ENCODE assay signal across 8 cellular contexts in the genomic region with DNA sequence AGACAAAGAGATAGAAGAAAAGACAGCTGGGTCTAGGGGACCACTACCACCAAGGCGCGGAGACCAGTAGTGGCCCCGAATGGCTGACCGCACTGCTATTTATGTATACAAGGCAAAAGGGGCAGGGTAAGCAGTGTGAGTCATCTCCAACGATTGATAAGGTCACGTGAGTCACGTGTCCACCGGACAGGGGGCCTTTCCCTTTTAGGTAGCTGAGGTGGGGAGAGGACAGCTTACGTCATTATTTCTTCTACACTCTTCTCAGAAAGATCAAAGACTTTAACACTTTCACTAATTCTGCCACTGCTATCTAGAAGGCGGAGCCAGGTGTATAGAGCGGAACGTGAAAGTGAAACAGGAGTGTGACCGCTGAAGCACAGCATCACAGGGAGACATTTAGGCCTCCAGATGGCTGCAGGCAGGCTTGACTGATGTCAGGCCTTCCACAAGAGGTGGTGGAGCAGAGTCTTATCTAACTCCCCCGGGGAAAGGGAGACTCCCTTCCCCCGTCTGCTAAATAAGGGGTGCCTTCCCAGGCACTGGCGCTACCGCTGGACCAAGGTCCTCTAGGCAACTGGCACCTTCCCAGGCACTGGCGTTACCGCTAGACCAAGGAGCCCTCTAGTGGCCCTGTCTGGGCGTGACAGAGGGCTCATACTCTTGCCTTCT. TPM values are rescaled to one million over a fixed set of nuclear protein-coding genes. Genes with fewer than 3 reads are reported as not detected.
DNase-seq lines count a peak whose midpoint lies in the region; ATAC-seq, FAIRE-seq and TF ChIP-seq lines count a peak whose summit lies in the region.

No MANE protein-coding gene starts in this region.

- H2AFZ ChIP-seq in keratinocyte (ENCODE audit: control insufficient read depth, low read length), result no peak overlapping the region

- H3K79me2 ChIP-seq in keratinocyte (ENCODE audit: control insufficient read depth, insufficient read depth, low read length), result no peaks in the 10 kb centered on the region

- H3K9me3 ChIP-seq in RWPE2 (ENCODE audit: severe bottlenecking) (no peaks in the 10 kb centered on the region), keratinocyte (ENCODE audit: control insufficient read depth, low read depth, low read length) (no peaks in the 10 kb centered on the region)

- TF ChIP-seq CTCF in RWPE2 (IDR thresholded peaks at IDR 0.05; ENCODE audit: poor library complexity, severe bottlenecking), result peak; percentile 94
- peak; percentile 69 for TF ChIP-seq CTCF in astrocyte of the spinal cord (IDR thresholded peaks at IDR 0.05; ENCODE audit: low read depth, low read length)
- TF ChIP-seq CTCF in keratinocyte (optimal IDR thresholded peaks at IDR 0.05 in 1 of 3, IDR thresholded peaks at IDR 0.05 in 1 of 3, conservative IDR thresholded peaks at IDR 0.05 in 1 of 3; ENCODE audit: extremely low read depth in 1 of 3, insufficient read depth in 2 of 3, low read length in 3 of 3), result peak; percentile 23 to 74 (median 35)

- H3K4me2 ChIP-seq in keratinocyte (ENCODE audit: control insufficient read depth, extremely low read depth, insufficient read depth, low read depth, low read length), result no peak overlapping the region

- in situ Hi-C loops in astrocyte of the spinal cord (cut with HindIII; ENCODE audit: low sequenced_read_pairs), result no loop called here

- H3K36me3 ChIP-seq in RWPE2 (ENCODE audit: low read depth), result no peaks in the 10 kb centered on the region
- H3K36me3 ChIP-seq in keratinocyte (ENCODE audit: control insufficient read depth in 2 of 2, extremely low read depth in 1 of 2, insufficient read depth in 2 of 2, low read length in 2 of 2), result no peaks in the 10 kb centered on the region

- DNase-seq in GM03348 (ENCODE audit: low spot score) (peak; percentile 27), HK-2 (ENCODE audit: unreplicated experiment) (peak; percentile 56), RWPE2 (ENCODE audit: low spot score) (peak; percentile 80), astrocyte of the spinal cord (ENCODE audit: low read depth, low spot score) (peak; percentile 49), keratinocyte (ENCODE audit: low read depth, low spot score) (no peak), NCI-H2227 (lab: John Stamatoyannopoulos, UW; ENCODE audit: unreplicated experiment) (no peak)
- DNase-seq in stimulated activated CD4-positive, alpha-beta T cell treated with anti-CD3 and anti-CD28 coated beads, Interleukin-2, amount 100 ng/mL, for 48 hours, result peak; percentile 18 to 32

- ATAC-seq in GM21515 (IDR thresholded peaks at IDR 0.05; ENCODE audit: unreplicated experiment) (peak; percentile 73), RWPE2 (ENCODE audit: low read depth) (peak; percentile 63)

- peaks cover 12% of the 10 kb centered on the region for H3K4me1 ChIP-seq in RWPE2 (ENCODE audit: insufficient read depth, poor library complexity, severe bottlenecking)
- H3K4me1 ChIP-seq in keratinocyte (ENCODE audit: control insufficient read depth, extremely low read depth, insufficient read depth, low read length), result no peaks in the 10 kb centered on the region

- FAIRE-seq in keratinocyte (lab: Jason Lieb, UNC), result no peak

- no peaks in the 10 kb centered on the region for H4K20me1 ChIP-seq in keratinocyte (ENCODE audit: control insufficient read depth, extremely low read depth, insufficient read depth, low read length)

- dilution Hi-C loops in keratinocyte (cut with MboI; ENCODE audit: extremely low pct_ligation_motif_present, low sequenced_read_pairs), result no loop called here

- H3K27ac ChIP-seq in RWPE2 (ENCODE audit: poor library complexity, severe bottlenecking) (no peak overlapping the region), keratinocyte (ENCODE audit: control insufficient read depth, insufficient read depth, low read length) (no peak overlapping the region)

- H3K27me3 ChIP-seq in RWPE2 (ENCODE audit: insufficient read depth, poor library complexity, severe bottlenecking) (no peaks in the 10 kb centered on the region), keratinocyte (ENCODE audit: control insufficient read depth, extremely low read depth, insufficient read depth, low read length) (peaks cover 1% of the 10 kb centered on the region)

- H3K9ac ChIP-seq in keratinocyte (ENCODE audit: control insufficient read depth, extremely low read depth, insufficient read depth, low read length), result no peak overlapping the region

- H3K9me1 ChIP-seq in keratinocyte (ENCODE audit: control insufficient read depth, extremely low read depth, insufficient read depth, low read length), result no peaks in the 10 kb centered on the region

- H3K4me3 ChIP-seq in RWPE2 (ENCODE audit: severe bottlenecking), result peak overlapping the region; percentile 12
- H3K4me3 ChIP-seq in astrocyte of the spinal cord (ENCODE audit: low read depth, low read length), result no peak overlapping the region
- H3K4me3 ChIP-seq in keratinocyte (ENCODE audit: control insufficient read depth in 2 of 3, extremely low read depth in 1 of 3, insufficient read depth in 2 of 3, low read depth in 1 of 3, low read length in 3 of 3), result no peak overlapping the region

RNA-seq across cellular contexts. Expression of a gene that starts 6.1 kb away (rescaled TPM):
- polyA plus RNA-seq in keratinocyte, result 0.05 to 0.23 TPM (median 0.20 TPM) in 3 replicates
- polyA plus RNA-seq in keratinocyte (2011; ENCODE audit: low read depth), result not detected
- polyA plus RNA-seq in keratinocyte (2011; cell fraction: cytosol; rRNA removed), result 0.30 and 0.35 TPM in 2 replicates
- 0.28 and 0.39 TPM in 2 replicates for polyA plus RNA-seq in keratinocyte (2011; cell fraction: nucleus; rRNA removed)
- polyA plus RNA-seq in keratinocyte (2012; ENCODE audit: low replicate concordance), result 0.15 TPM in 1 of 2 replicates, not detected in the other
- polyA minus RNA-seq in keratinocyte, result not detected in 3 replicates
- not detected for polyA minus RNA-seq in keratinocyte (2011; cell fraction: cytosol; rRNA and poly(A)+ RNA removed)
- not detected in 2 replicates for polyA minus RNA-seq in keratinocyte (2011; cell fraction: nucleus; rRNA and poly(A)+ RNA removed)

Comparison
In these comparisons a context has a peak if more than half of its experiments do, and no peak if none do; other contexts are left out.
1. DNase-seq: peak in GM03348 (single experiment), HK-2 (single experiment), RWPE2 (single experiment), astrocyte of the spinal cord (single experiment) and stimulated activated CD4-positive, alpha-beta T cell treated with anti-CD3 and anti-CD28 coated beads, Interleukin-2, amount 100 ng/mL, for 48 hours (2 of 2); none in keratinocyte (single experiment) and NCI-H2227 (single experiment).
2. CTCF ChIP-seq: peak in every context shown above with its lines; median percentile 94 in RWPE2; 69 in astrocyte of the spinal cord; 35 in keratinocyte.